Comparison of ENCODE assay signal across 1 cellular context in genomic region chr22:35648066-35649025, GRCh38.
TF ChIP-seq lines count a peak whose summit lies in the region.

TSS of gene APOL6 (plus strand) at chr22:35648446. CDS start at chr22:35656426, 7,980 bp downstream.

TF ChIP-seq in GM12878, 131 proteins besides CTCF, POLR2A, EP300 and RAD21 (continued from another document):
- TF ChIP-seq MLLT1 (IDR thresholded peaks at IDR 0.05) (0 out of 2 replicates have a peak, but pooled peaks have one; percentile 10), ZZZ3 (IDR thresholded peaks at IDR 0.05; ENCODE audit: control insufficient read depth, insufficient read length, low read depth) (no peak), SMAD1 (IDR thresholded peaks at IDR 0.05; ENCODE audit: low read depth, partially characterized antibody) (no peak), ZBTB40 (IDR thresholded peaks at IDR 0.05; ENCODE audit: borderline replicate concordance) (no peak), YY1 (IDR thresholded peaks at IDR 0.05; ENCODE audit: low read depth, low read length) (0 out of 2 replicates have a peak, but pooled peaks have one; percentile 22), ZNF274 (IDR thresholded peaks at IDR 0.05; ENCODE audit: insufficient read depth, insufficient read length) (no peak), SMC3 (IDR thresholded peaks at IDR 0.05; ENCODE audit: borderline replicate concordance, low read length) (peak; percentile 4; the same call in 1 of the 2 replicates), RAD51 (IDR thresholded peaks at IDR 0.05) (no peak), ZNF217 (IDR thresholded peaks at IDR 0.05) (no peak), CHD1 (IDR thresholded peaks at IDR 0.05; ENCODE audit: low read depth, low read length) (no peak), TBL1XR1 (IDR thresholded peaks at IDR 0.05; ENCODE audit: low read depth, low read length) (no peak), IKZF1 (conservative IDR thresholded peaks at IDR 0.05) (peak; percentile 80), GABPA (IDR thresholded peaks at IDR 0.05; ENCODE audit: low read depth) (peak; percentile 8; the same call in 1 of the 2 replicates), ELK1 (IDR thresholded peaks at IDR 0.05; ENCODE audit: low read depth, low read length) (no peak), BHLHE40 (IDR thresholded peaks at IDR 0.05; ENCODE audit: borderline replicate concordance in 1 of 2, low read depth in 2 of 2, low read length in 1 of 2) (no peak), BCLAF1 (IDR thresholded peaks at IDR 0.05) (no peak), SRF (IDR thresholded peaks at IDR 0.05; ENCODE audit: low read depth in 2 of 2, low read length in 2 of 2) (no peak), SKIL (IDR thresholded peaks at IDR 0.05; ENCODE audit: low read depth, poor library complexity, severe bottlenecking) (no peak), CREM (IDR thresholded peaks at IDR 0.05; ENCODE audit: low read depth) (no peak; the same call in 1 of the 2 replicates), DPF2 (IDR thresholded peaks at IDR 0.05) (no peak), MYB (IDR thresholded peaks at IDR 0.05; ENCODE audit: borderline replicate concordance, low read depth, low read length) (no peak), EGR1 (IDR thresholded peaks at IDR 0.05; ENCODE audit: borderline replicate concordance in 1 of 2, low read depth in 2 of 2, low read length in 2 of 2) (0 out of 3 replicates have a peak, but pooled peaks of 1 of the 2 experiments have one; percentile 17), KAT2A (conservative IDR thresholded peaks at IDR 0.05; ENCODE audit: control insufficient read depth, low read depth, low read length) (no peak), IRF4 (IDR thresholded peaks at IDR 0.05; ENCODE audit: low read depth, low read length) (0 out of 2 replicates have a peak, but pooled peaks have one; percentile 13), MEF2A (IDR thresholded peaks at IDR 0.05; ENCODE audit: insufficient read depth, low read depth, low read length) (no peak), USF1 (IDR thresholded peaks at IDR 0.05; ENCODE audit: borderline replicate concordance, extremely low read length, insufficient read depth, low read depth, low read length) (no peak), NBN (IDR thresholded peaks at IDR 0.05) (0 out of 2 replicates have a peak, but pooled peaks have one; percentile 20), CBX3 (IDR thresholded peaks at IDR 0.05; ENCODE audit: borderline replicate concordance, low read depth) (no peak), NRF1 (conservative IDR thresholded peaks at IDR 0.05; ENCODE audit: low read depth, low read length) (no peak), SREBF1 (IDR thresholded peaks at IDR 0.05; ENCODE audit: low read length) (no peak), WRNIP1 (IDR thresholded peaks at IDR 0.05; ENCODE audit: borderline replicate concordance, low read depth, low read length) (no peak), ETV6 (conservative IDR thresholded peaks at IDR 0.05 in 1 of 2, IDR thresholded peaks at IDR 0.05 in 1 of 2; ENCODE audit: borderline replicate concordance in 1 of 2, low read depth in 1 of 2) (peak in 1 of 2 experiments; percentile 81; a peak in 2 of 4 replicates), SMAD5 (IDR thresholded peaks at IDR 0.05; ENCODE audit: low read depth) (no peak), RFX5 (IDR thresholded peaks at IDR 0.05; ENCODE audit: low read depth, low read length) (no peak), E4F1 (IDR thresholded peaks at IDR 0.05; ENCODE audit: borderline replicate concordance, partially characterized antibody) (no peak)
TF ChIP-seq in GM12878: peak in this region for 25.
